24 cellular contexts compared by ENCODE assay signal in the genomic region with DNA sequence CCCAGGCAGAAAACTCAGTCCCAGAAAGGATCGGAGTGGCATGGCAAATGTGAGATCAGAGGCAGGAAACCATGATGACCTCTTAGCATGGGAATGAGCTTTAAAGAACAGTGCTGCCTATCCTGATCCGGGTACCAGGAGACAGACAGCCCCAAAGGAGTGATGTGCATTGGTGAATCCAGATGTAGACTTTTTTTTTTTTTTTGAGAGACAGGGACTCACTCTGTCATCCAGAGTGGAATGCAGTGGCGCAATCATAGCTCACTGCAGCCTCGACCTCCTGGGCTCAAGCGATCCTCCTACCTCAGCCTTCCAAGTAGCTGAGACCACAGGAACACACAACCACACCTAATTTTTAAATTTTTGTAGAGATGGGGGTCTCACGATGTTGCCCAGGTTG.
DNase-seq lines count a peak whose midpoint lies in the region; ATAC-seq and TF ChIP-seq lines count a peak whose summit lies in the region.
"Had no signal": no experiment of that assay in that cellular context is flagged by ENCODE, and none has a peak within 500 bp of the region (broad histone marks: within the 10 kb centered on the region; RNA-seq: fewer than 3 reads in every experiment).

No MANE protein-coding gene starts in this region.

- ATAC-seq in GM21423 (IDR thresholded peaks at IDR 0.05; ENCODE audit: unreplicated experiment) (no peak), HG03280 (IDR thresholded peaks at IDR 0.05; ENCODE audit: unreplicated experiment) (no peak)
- ATAC-seq: K562; stimulated activated memory B cell treated with anti-CD40 and anti-IgM and Interleukin-4, amounts not matched to agents 10 μg/mL and 1 μg/mL and 100 μg/mL, for 72 hours; T-cell had no signal

- 67 to 73% methylated on average over 6 of the region's 6 CpGs for WGBS in esophagus squamous epithelium, 2 donors
- 82% methylated on average over 6 of the region's 6 CpGs for WGBS in prostate gland

- TF ChIP-seq POLR2A in esophagus squamous epithelium (IDR thresholded peaks at IDR 0.05) (no peak), prostate gland (IDR thresholded peaks at IDR 0.05) (no peak)

- H3K36me3 ChIP-seq in esophagus squamous epithelium (no peaks in the 10 kb centered on the region), prostate gland (no peaks in the 10 kb centered on the region)
- H3K36me3 ChIP-seq: MG63 had no signal

- H3K27me3 ChIP-seq in esophagus squamous epithelium, result no peaks in the 10 kb centered on the region
- no peaks in the 10 kb centered on the region for H3K27me3 ChIP-seq in prostate gland (replicated peaks; ENCODE audit: insufficient read depth)
- H3K27me3 ChIP-seq: MG63 had no signal

- H3K4me1 ChIP-seq in esophagus squamous epithelium, result peaks cover 7 to 74% (median 38%) of the 10 kb centered on the region in 3 donors
- H3K4me1 ChIP-seq in prostate gland (replicated peaks), result peaks cover 4% of the 10 kb centered on the region

- TF ChIP-seq CTCF in esophagus squamous epithelium (IDR thresholded peaks at IDR 0.05), result no peak
- TF ChIP-seq CTCF in prostate gland (IDR thresholded peaks at IDR 0.05), result no peak

- H3K27ac ChIP-seq in esophagus squamous epithelium, result peak overlapping the region; percentile 73 to 85 (median 80)
- H3K27ac ChIP-seq in prostate gland, result peak overlapping the region; percentile 12 to 65

- intact Hi-C loops in esophagus squamous epithelium (cut with DNase I), result no loop called here
- intact Hi-C loops in prostate gland (cut with DNase I), result no loop called here

- DNase-seq in AG20443 (ENCODE audit: low spot score) (peak; percentile 50), RPMI7951 (ENCODE audit: low read depth) (peak; percentile 63), esophagus squamous epithelium (lab: John Stamatoyannopoulos, UW) (no peak), prostate gland (ENCODE audit: low spot score) (no peak), iPS-NIHi11 (ENCODE audit: low spot score) (no peak)
- no peak for DNase-seq in NK-92 treated with Interleukin-12 subunit alpha and Interleukin-12 subunit beta, amount 100 ng/mL, for 24 hours (lab: John Stamatoyannopoulos, UW)
- DNase-seq: activated CD4-positive, alpha-beta T cell treated with anti-CD3 and anti-CD28 coated beads, Interleukin-2, amount 50 U/mL, for 48 hours; activated CD4-positive, CD25-positive, alpha-beta regulatory T cell; activated CD8-positive, alpha-beta memory T cell treated with anti-CD3 and anti-CD28 coated beads, Interleukin-2, amount 50 U/mL, for 4 hours; activated effector memory CD4-positive, alpha-beta T cell treated with Interleukin-2 at 50 U/mL for 16 hours; activated naive CD8-positive, alpha-beta T cell treated with anti-CD3 and anti-CD28 coated beads for 36 hours; foreskin melanocyte; hypothalamus; MG63; NCI-H1417 treated with DMSO at 0.1 percent for 48 hours; NCI-H2107; NCI-H446 treated with DMSO at 0.1 percent for 48 hours; SHP77 treated with DMSO at 0.1 percent for 48 hours; stimulated activated CD4-positive, alpha-beta T cell treated with anti-CD3 and anti-CD28 coated beads, Interleukin-2, amount 100 ng/mL, for 48 hours; T-cell had no signal

- H3K4me3 ChIP-seq in esophagus squamous epithelium, result no peak overlapping the region
- H3K4me3 ChIP-seq in prostate gland, result no peak overlapping the region
- H3K4me3 ChIP-seq: K562, MG63 had no signal

- H3K9me3 ChIP-seq in esophagus squamous epithelium (no peaks in the 10 kb centered on the region), prostate gland (no peaks in the 10 kb centered on the region)
- H3K9me3 ChIP-seq: MG63 had no signal

Comparison
In these comparisons a context has a peak if more than half of its experiments do, and no peak if none do; other contexts are left out.
1. DNase-seq: peak in AG20443 (single experiment) and RPMI7951 (single experiment); none in esophagus squamous epithelium (single experiment), prostate gland (single experiment), NK-92 treated with Interleukin-12 subunit alpha and Interleukin-12 subunit beta, amount 100 ng/mL, for 24 hours (single experiment) and iPS-NIHi11 (single experiment).